8 cellular contexts compared by ENCODE assay signal in genomic region chr14:32940066-32940651, GRCh38. TPM values are rescaled to one million over a fixed set of nuclear protein-coding genes. Genes with fewer than 3 reads are reported as not detected.
A peak's percentile ranks its signal among the peaks of the same experiment; 100 is the strongest.
DNase-seq lines count a peak whose midpoint lies in the region; ATAC-seq and TF ChIP-seq lines count a peak whose summit lies in the region.

No MANE protein-coding gene starts in this region.

- peaks cover 2% of the 10 kb centered on the region for H3K36me3 Mint-ChIP-seq in activated CD4-positive, alpha-beta T cell treated with anti-CD3 and anti-CD28 coated beads, Interleukin-2, amount 10 ng/mL, durations not matched to agents 24 days and 14 days (ENCODE audit: low read depth)
- H3K36me3 Mint-ChIP-seq in WTC11, result no peaks in the 10 kb centered on the region

- no peaks in the 10 kb centered on the region for H3K9me3 Mint-ChIP-seq in activated CD4-positive, alpha-beta T cell treated with anti-CD3 and anti-CD28 coated beads, Interleukin-2, amount 10 ng/mL, durations not matched to agents 24 days and 14 days
- H3K9me3 Mint-ChIP-seq in WTC11, result no peaks in the 10 kb centered on the region

- peaks cover 61% of the 10 kb centered on the region for H3K27me3 Mint-ChIP-seq in activated CD4-positive, alpha-beta T cell treated with anti-CD3 and anti-CD28 coated beads, Interleukin-2, amount 10 ng/mL, durations not matched to agents 24 days and 14 days
- peaks cover 49% of the 10 kb centered on the region for H3K27me3 Mint-ChIP-seq in WTC11 (ENCODE audit: low read depth)

- H3K79me2 ChIP-seq in hepatocyte, result no peaks in the 10 kb centered on the region

- ATAC-seq in WTC11, result no peak
- ATAC-seq in GM21390 (IDR thresholded peaks at IDR 0.05; ENCODE audit: unreplicated experiment), result no peak

- 11% methylated on average over 13 of the region's 13 CpGs for WGBS in hepatocyte (ENCODE audit: low lambda C conversion rate, missing lambda C conversion rate)
- 3 to 9% (median 7%) methylated on average over 13 of the region's 13 CpGs for WGBS in spleen, 5 donors

- H3K4me1 ChIP-seq in hepatocyte (ENCODE audit: insufficient read depth) (peaks cover 6% of the 10 kb centered on the region), spleen (peaks cover 0 to 31% (median 10%) of the 10 kb centered on the region in 6 donors)

- CTCF ChIA-PET in WTC11 (lab: Charles Lee), result interaction anchor here (0.8 kb wide), 1 partner anchor 852 kb away, joined by 5 read pairs; no protein-coding TSS in a partner anchor

- H3K27me3 ChIP-seq in hepatocyte (peaks cover 63% of the 10 kb centered on the region), spleen (replicated peaks in 1 of 7) (peaks cover 3 to 61% (median 13%) of the 10 kb centered on the region in 7 donors)

- TF ChIP-seq CTCF in WTC11 (IDR thresholded peaks at IDR 0.05) (no peak), hepatocyte (IDR thresholded peaks at IDR 0.05; ENCODE audit: poor library complexity) (no peak), spleen (IDR thresholded peaks at IDR 0.05 in 8 of 11, conservative IDR thresholded peaks at IDR 0.05 in 3 of 11) (no peak)

- DNase-seq in activated CD4-positive, alpha-beta T cell treated with anti-CD3 and anti-CD28 coated beads, Interleukin-2, amount 10 ng/mL, durations not matched to agents 24 days and 14 days, result no peak
- DNase-seq in activated CD4-positive, alpha-beta T cell treated with anti-CD3 and anti-CD28 coated beads for 4 hours, result no peak
- DNase-seq in WTC11 (ENCODE audit: low spot score), result no peak
- DNase-seq in hepatocyte (ENCODE audit: low spot score), result no peak
- DNase-seq in spleen, result no peak
- DNase-seq in SKM-1 treated with dmso at 0.1 percent for 144 hours (lab: John Stamatoyannopoulos, UW; ENCODE audit: unreplicated experiment), result no peak
- no peak for DNase-seq in NCI-H1930 (lab: John Stamatoyannopoulos, UW)

- POLR2A ChIA-PET in WTC11 (lab: Charles Lee), result interaction anchor here (0.7 to 1.0 kb wide), 3 partner anchors 54 to 1135 kb away, joined by 3 to 4 read pairs (median 3); no protein-coding TSS in a partner anchor

- no peaks in the 10 kb centered on the region for H3K36me3 ChIP-seq in hepatocyte (replicated peaks; ENCODE audit: insufficient read depth, low read depth)
- H3K36me3 ChIP-seq in spleen, result no peaks in the 10 kb centered on the region

- no peak for TF ChIP-seq POLR2A in spleen (IDR thresholded peaks at IDR 0.05)

- no peaks in the 10 kb centered on the region for H3K9me3 ChIP-seq in hepatocyte (ENCODE audit: low read depth)
- no peaks in the 10 kb centered on the region for H3K9me3 ChIP-seq in spleen

- peak overlapping the region; percentile 96 for H3K4me2 ChIP-seq in hepatocyte

- H3K4me3 ChIP-seq in hepatocyte (peak overlapping the region; percentile 71), spleen (peak overlapping the region; percentile 22 to 71 (median 44))

- intact Hi-C loops in activated CD4-positive, alpha-beta T cell treated with anti-CD3 and anti-CD28 coated beads, Interleukin-2, amount 10 ng/mL, durations not matched to agents 24 days and 14 days (cut with micrococcal nuclease), result no loop called here
- intact Hi-C loops in spleen (cut with DNase I; ENCODE audit: low total_unique reads), result no loop called here

- H4K20me1 ChIP-seq in hepatocyte (ENCODE audit: insufficient read depth, poor library complexity, severe bottlenecking), result peaks cover 4% of the 10 kb centered on the region

- H2AFZ ChIP-seq in hepatocyte, result peak overlapping the region; percentile 40

- H3K4me1 Mint-ChIP-seq in activated CD4-positive, alpha-beta T cell treated with anti-CD3 and anti-CD28 coated beads, Interleukin-2, amount 10 ng/mL, durations not matched to agents 24 days and 14 days, result peaks cover 10% of the 10 kb centered on the region
- peaks cover 42% of the 10 kb centered on the region for H3K4me1 Mint-ChIP-seq in WTC11

- peak overlapping the region; percentile 83 for H3K4me3 Mint-ChIP-seq in activated CD4-positive, alpha-beta T cell treated with anti-CD3 and anti-CD28 coated beads, Interleukin-2, amount 10 ng/mL, durations not matched to agents 24 days and 14 days
- H3K4me3 Mint-ChIP-seq in WTC11, result peak overlapping the region; percentile 94

- peak overlapping the region; percentile 43 for H3K27ac Mint-ChIP-seq in activated CD4-positive, alpha-beta T cell treated with anti-CD3 and anti-CD28 coated beads, Interleukin-2, amount 10 ng/mL, durations not matched to agents 24 days and 14 days
- peak overlapping the region; percentile 39; the same call in 1 of the 2 replicates for H3K27ac Mint-ChIP-seq in WTC11

- H3K9me2 ChIP-seq in hepatocyte (replicated peaks; ENCODE audit: insufficient read depth), result no peaks in the 10 kb centered on the region

- peak overlapping the region; percentile 20 for H3K27ac ChIP-seq in hepatocyte
- peak overlapping the region; percentile 62 to 87 (median 86) for H3K27ac ChIP-seq in spleen

TF ChIP-seq in WTC11, 78 proteins besides CTCF, POLR2A, EP300 and RAD21:
- TF ChIP-seq HMGXB4 (CRISPR knock-in tag; IDR thresholded peaks at IDR 0.05), result 0 out of 2 replicates have a peak, but pooled peaks have one; percentile 3
- no peak for TF ChIP-seq ESRRA (CRISPR knock-in tag; IDR thresholded peaks at IDR 0.05; ENCODE audit: borderline replicate concordance)

RNA-seq across cellular contexts. Expression of gene NPAS3, which starts 1.5 kb away (rescaled TPM):
- total RNA-seq in activated CD4-positive, alpha-beta T cell treated with anti-CD3 and anti-CD28 coated beads, Interleukin-2, amount 10 ng/mL, durations not matched to agents 24 days and 14 days, result not detected in 2 replicates
- total RNA-seq in WTC11 (2021) (1.8 to 3.2 TPM (median 1.8 TPM) in 3 replicates), hepatocyte (0.64 and 1.1 TPM in 2 replicates), spleen (1 to 10 TPM; 2.0 to 9.5 (median 4.6) TPM)
- polyA plus RNA-seq in hepatocyte (0.11 and 0.62 TPM in 2 replicates), spleen (under 1 TPM; 0.13 to 0.45 (median 0.24) TPM)
